Comparison of ENCODE assay signal across 7 cellular contexts in the genomic region with DNA sequence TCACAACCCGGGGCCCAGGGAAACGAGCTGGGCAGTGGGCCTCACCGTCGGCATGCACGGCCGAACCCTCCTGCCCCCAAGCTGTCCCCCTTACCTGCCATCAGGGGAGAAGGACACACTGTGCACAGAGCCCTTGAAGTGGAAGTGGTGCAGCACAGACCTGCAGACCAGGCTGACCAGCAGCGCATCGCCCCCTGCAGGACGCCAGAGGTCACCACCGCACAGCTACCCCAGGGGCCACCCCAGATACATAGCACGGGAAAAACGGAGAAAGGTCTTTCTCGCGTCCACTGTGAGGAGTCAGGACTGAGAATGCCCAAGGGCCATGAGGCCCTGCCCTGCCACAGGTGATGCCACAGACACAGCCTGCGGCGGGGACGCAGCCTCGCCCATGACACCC.
DNase-seq lines count a peak whose midpoint lies in the region; ATAC-seq and TF ChIP-seq lines count a peak whose summit lies in the region.
"Not testable (repeated sequence)": the region's sequence is repeated elsewhere in the genome, so short reads cannot be mapped to it uniquely, and the experiment has no call there.

No MANE protein-coding gene starts in this region.

- in situ Hi-C loops in GM13977 (cut with MboI; ENCODE audit: low pct_unique_long_range_greater_than_20kb, low sequenced_read_pairs, unreplicated experiment) = not testable (repeated sequence)

- H3K36me3 Mint-ChIP-seq in activated B cell treated with CpG ODN at 0.5 μM for 24 hours (ENCODE audit: low read depth); activated naive CD4-positive, alpha-beta T cell treated with anti-CD3 and anti-CD28 coated beads for 36 hours (ENCODE audit: low read depth); effector memory CD8-positive, alpha-beta T cell (ENCODE audit: insufficient read depth); osteocyte (ENCODE audit: unreplicated experiment): not testable (repeated sequence)

- H3K27ac Mint-ChIP-seq in activated B cell treated with CpG ODN at 0.5 μM for 24 hours; activated naive CD4-positive, alpha-beta T cell treated with anti-CD3 and anti-CD28 coated beads for 36 hours; effector memory CD8-positive, alpha-beta T cell; osteocyte (ENCODE audit: unreplicated experiment): not testable (repeated sequence)

- POLR2A ChIA-PET in activated B cell treated with CpG ODN at 0.5 μM for 24 hours (lab: Charles Lee) = not testable (repeated sequence)

- not testable (repeated sequence) for H3K9me3 Mint-ChIP-seq in activated B cell treated with CpG ODN at 0.5 μM for 24 hours; activated naive CD4-positive, alpha-beta T cell treated with anti-CD3 and anti-CD28 coated beads for 36 hours; effector memory CD8-positive, alpha-beta T cell; osteocyte (ENCODE audit: unreplicated experiment)

- CTCF ChIA-PET in activated B cell treated with CpG ODN at 0.5 μM for 24 hours (lab: Charles Lee); activated naive CD4-positive, alpha-beta T cell treated with anti-CD3 and anti-CD28 coated beads for 36 hours (lab: Charles Lee): not testable (repeated sequence)

- peak; percentile 28 for TF ChIP-seq CTCF in GM13977 (IDR thresholded peaks at IDR 0.05; ENCODE audit: extremely low read depth, insufficient read depth, missing control alignments)
- TF ChIP-seq CTCF in activated B cell treated with CpG ODN at 0.5 μM for 24 hours (IDR thresholded peaks at IDR 0.05) = not testable (repeated sequence)
- TF ChIP-seq CTCF in osteocyte (IDR thresholded peaks at IDR 0.05) = peak; percentile 17

- intact Hi-C loops in activated B cell treated with CpG ODN at 0.5 μM for 24 hours (cut with micrococcal nuclease); activated naive CD4-positive, alpha-beta T cell treated with anti-CD3 and anti-CD28 coated beads for 36 hours (cut with micrococcal nuclease): not testable (repeated sequence)

- not testable (repeated sequence) for H3K27me3 Mint-ChIP-seq in activated B cell treated with CpG ODN at 0.5 μM for 24 hours; activated naive CD4-positive, alpha-beta T cell treated with anti-CD3 and anti-CD28 coated beads for 36 hours (ENCODE audit: low read depth); effector memory CD8-positive, alpha-beta T cell; osteocyte (ENCODE audit: unreplicated experiment)

- DNase-seq in GM13977 (ENCODE audit: low spot score); activated B cell treated with CpG ODN at 0.5 μM for 24 hours; effector memory CD8-positive, alpha-beta T cell; left lobe of liver (ENCODE audit: low spot score); osteocyte (ENCODE audit: extremely low spot score, unreplicated experiment): not testable (repeated sequence)
- peak; percentile 6 for DNase-seq in activated naive CD4-positive, alpha-beta T cell treated with anti-CD3 and anti-CD28 coated beads for 36 hours
- peak; percentile 22 for DNase-seq in stimulated activated CD4-positive, alpha-beta T cell treated with anti-CD3 and anti-CD28 coated beads, Interleukin-4, amount 100 ng/mL, for 24 hours

- not testable (repeated sequence) for H3K4me3 Mint-ChIP-seq in activated B cell treated with CpG ODN at 0.5 μM for 24 hours; activated naive CD4-positive, alpha-beta T cell treated with anti-CD3 and anti-CD28 coated beads for 36 hours; effector memory CD8-positive, alpha-beta T cell; osteocyte (ENCODE audit: unreplicated experiment)

- not testable (repeated sequence) for H3K4me1 Mint-ChIP-seq in activated B cell treated with CpG ODN at 0.5 μM for 24 hours; activated naive CD4-positive, alpha-beta T cell treated with anti-CD3 and anti-CD28 coated beads for 36 hours (ENCODE audit: low read depth); effector memory CD8-positive, alpha-beta T cell (ENCODE audit: low read depth in 2 of 2); osteocyte (ENCODE audit: unreplicated experiment)

- ATAC-seq in activated B cell treated with CpG ODN at 0.5 μM for 24 hours (ENCODE audit: low read depth) (peak; percentile 74), left lobe of liver (peak; percentile 47)
- ATAC-seq in effector memory CD8-positive, alpha-beta T cell (replicated peaks) = peak; percentile 70
